8 cellular contexts compared by ENCODE assay signal in the genomic region with DNA sequence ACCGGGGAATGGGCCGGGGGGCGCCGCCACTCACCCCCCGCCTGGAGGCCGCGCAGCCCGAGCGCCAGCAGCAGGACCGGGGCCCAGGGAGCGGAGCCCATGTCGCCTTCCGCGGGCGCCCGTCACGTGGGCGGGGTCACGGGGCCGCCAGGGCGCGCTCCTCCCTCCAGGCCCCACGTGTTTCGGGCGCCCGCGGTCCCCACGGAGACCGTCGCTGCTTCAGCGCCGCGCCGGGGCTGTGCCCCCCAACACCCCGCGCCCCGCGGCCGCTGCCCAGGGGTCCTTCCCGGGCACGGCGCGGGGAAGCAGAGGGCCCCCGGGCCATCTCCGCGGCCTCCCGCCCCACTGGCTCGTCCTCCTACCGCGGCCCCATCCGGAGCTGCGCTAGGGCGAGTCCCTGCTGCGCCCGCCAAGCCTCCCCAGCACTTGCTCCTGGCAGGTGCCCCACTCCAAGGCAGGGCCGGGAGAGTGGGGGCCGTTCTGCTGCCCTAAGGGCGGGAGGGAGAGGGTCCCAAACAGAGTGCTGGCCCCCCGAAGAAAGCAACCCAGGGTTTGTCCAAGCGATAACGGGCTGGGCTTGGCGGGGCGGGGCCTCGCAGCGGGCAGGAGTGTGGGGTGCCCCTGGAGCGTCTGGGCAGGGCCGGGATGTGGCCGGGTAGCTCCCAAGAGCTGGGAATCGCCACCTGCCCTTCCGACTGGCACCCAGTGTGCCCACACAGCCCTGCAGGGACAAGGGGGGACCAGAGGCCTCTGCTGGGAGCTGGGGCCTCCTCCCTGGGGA.
DNase-seq lines count a peak whose midpoint lies in the region; ATAC-seq and TF ChIP-seq lines count a peak whose summit lies in the region.

A gene (minus strand): TSS at position 121 of the 781 bp plus-strand sequence. CDS start 20 bp downstream, at position 101.

- H3K4me3 ChIP-seq in Loucy (ENCODE audit: low read length, poor library complexity, severe bottlenecking) (peak within 1 kb of the TSS; percentile 75), brain microvascular endothelial cell (ENCODE audit: low read depth, low read length) (peak within 1 kb of the TSS; percentile 46)

- peak; percentile 47 for ATAC-seq in GM21526 (IDR thresholded peaks at IDR 0.05; ENCODE audit: low FRiP score, unreplicated experiment)
- ATAC-seq in GM18870 (IDR thresholded peaks at IDR 0.05; ENCODE audit: unreplicated experiment), result no peak

- peaks cover 7% of the 10 kb centered on the region for H3K4me1 ChIP-seq in Loucy (ENCODE audit: insufficient read depth, low read length, poor library complexity, severe bottlenecking)

- H3K4me2 ChIP-seq in Loucy (ENCODE audit: low read depth, low read length, poor library complexity, severe bottlenecking), result peak within 1 kb of the TSS; percentile 90

- H3K36me3 ChIP-seq in Loucy (ENCODE audit: insufficient read depth, low read length), result peaks cover 1% of the 10 kb centered on the region; the same call in 1 of the 2 replicates
- H3K36me3 ChIP-seq in brain microvascular endothelial cell (replicated peaks), result peaks cover 8% of the 10 kb centered on the region

- no peaks in the 10 kb centered on the region for H3K9me2 ChIP-seq in Loucy (replicated peaks; ENCODE audit: low read depth, low read length)

- in situ Hi-C loops in brain microvascular endothelial cell (cut with HindIII; ENCODE audit: low pct_ligation_motif_present, low sequenced_read_pairs), result no loop called here

- H3K27me3 ChIP-seq in Loucy (ENCODE audit: insufficient read depth, low read length, poor library complexity, severe bottlenecking) (no peaks in the 10 kb centered on the region), brain microvascular endothelial cell (replicated peaks) (no peaks in the 10 kb centered on the region)

- H3K9ac ChIP-seq in Loucy (ENCODE audit: low read depth, low read length, poor library complexity, severe bottlenecking), result peak within 1 kb of the TSS; percentile 78

- H4K20me1 ChIP-seq in Loucy (ENCODE audit: insufficient read depth, low read length, poor library complexity, severe bottlenecking), result no peaks in the 10 kb centered on the region

- H3K79me2 ChIP-seq in Loucy (ENCODE audit: insufficient read depth, low read length), result no peaks in the 10 kb centered on the region

- no peak for TF ChIP-seq CTCF in Loucy (conservative IDR thresholded peaks at IDR 0.05; ENCODE audit: low read length)
- TF ChIP-seq CTCF in brain microvascular endothelial cell (IDR thresholded peaks at IDR 0.05; ENCODE audit: low read depth, low read length, missing control alignments), result no peak

- peak within 1 kb of the TSS; percentile 90; the same call in 1 of the 2 replicates for H2AFZ ChIP-seq in Loucy (ENCODE audit: low read length)

- peak; percentile 86 for DNase-seq in DMS53 (lab: John Stamatoyannopoulos, UW)
- DNase-seq in UCSD-AML1 (lab: John Stamatoyannopoulos, UW; ENCODE audit: unreplicated experiment), result peak; percentile 76
- DNase-seq in brain microvascular endothelial cell, result no peak
- DNase-seq in iPS-NIHi11 (ENCODE audit: low spot score), result peak; percentile 83
- peak; percentile 58 to 70 for DNase-seq in stimulated activated CD4-positive, alpha-beta T cell treated with anti-CD3 and anti-CD28 coated beads, Interleukin-12 subunit alpha, Interleukin-12 subunit beta, amount 100 ng/mL, for 24 hours (ENCODE audit: low read depth in 2 of 2)

- no peaks in the 10 kb centered on the region for H3K9me3 ChIP-seq in Loucy (ENCODE audit: insufficient read depth, low read depth, low read length)

- H3F3A ChIP-seq in Loucy (ENCODE audit: low read depth), result no peaks in the 10 kb centered on the region

- H3K27ac ChIP-seq in brain microvascular endothelial cell, result no peak within 1 kb of the TSS
